In the genomic region with DNA sequence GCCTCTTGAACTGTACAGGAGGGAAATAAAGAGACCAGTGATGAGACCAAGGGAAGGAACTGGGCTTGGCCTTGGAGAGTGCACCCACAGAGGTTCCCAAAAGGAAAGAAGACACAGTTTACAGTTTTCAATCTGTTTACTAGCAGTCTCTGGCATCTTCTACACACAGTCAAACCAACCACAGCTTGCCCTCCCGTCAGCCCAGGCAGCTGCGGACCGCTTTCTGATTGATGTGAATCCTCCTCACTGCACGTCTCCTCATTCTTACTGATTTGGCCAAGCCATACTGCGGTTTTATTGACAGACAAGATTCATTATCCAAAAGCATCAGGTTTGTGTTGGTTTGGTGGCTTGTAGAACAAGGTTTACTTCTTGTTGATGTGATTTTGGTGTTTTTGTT, we compare ENCODE assay signal across 14 cellular contexts.
DNase-seq lines count a peak whose midpoint lies in the region; ATAC-seq and TF ChIP-seq lines count a peak whose summit lies in the region.
"Had no signal": no experiment of that assay in that cellular context is flagged by ENCODE, and none has a peak within 500 bp of the region (broad histone marks: within the 10 kb centered on the region; RNA-seq: fewer than 3 reads in every experiment).

No MANE protein-coding gene starts in this region.

- no peak overlapping the region for H3K18ac ChIP-seq in mesendoderm (ENCODE audit: low read length)

- H3K79me1 ChIP-seq in mesendoderm (ENCODE audit: low read length): no peaks in the 10 kb centered on the region

- H3K23ac ChIP-seq in mesendoderm (ENCODE audit: low read length): no peak overlapping the region

- H3K9me3 Mint-ChIP-seq in activated naive CD4-positive, alpha-beta T cell treated with anti-CD3 and anti-CD28 coated beads, Interleukin-2, amount 50 U/mL, for 72 hours: peaks cover 0 to 21% of the 10 kb centered on the region in 2 donors

- TF ChIP-seq POLR2A in heart left ventricle (IDR thresholded peaks at IDR 0.05): no peak

- 95 to 99% (median 97%) methylated on average over 5 of the region's 5 CpGs for WGBS in heart left ventricle, 4 donors
- no CpG with 5 or more reads among the region's 5 CpGs for WGBS in mesendoderm (ENCODE audit: extremely low coverage, insufficient coverage, low lambda C conversion rate)

- DNase-seq in right atrium auricular region (ENCODE audit: low spot score): peak; percentile 32
- DNase-seq in heart left ventricle: no peak
- no peak for DNase-seq in T-helper 17 cell
- no peak for DNase-seq in mesendoderm
- no peak for DNase-seq in NCI-H1694 (lab: John Stamatoyannopoulos, UW)
- no peak for DNase-seq in DMS79 treated with DMSO at 0.1 percent for 48 hours (lab: John Stamatoyannopoulos, UW)
- DNase-seq in SHP77 treated with DMSO at 0.1 percent for 48 hours (lab: John Stamatoyannopoulos, UW): no peak
- DNase-seq in activated naive CD4-positive, alpha-beta T cell treated with anti-CD3 and anti-CD28 coated beads, Interleukin-2, amount 50 U/mL, for 72 hours (ENCODE audit: low spot score in 2 of 2): no peak
- DNase-seq: H7, NCI-H1417, NCI-H187 treated with DMSO at 0.1 percent for 48 hours, NCI-H526, Peyer's patch had no signal

- H3K36me3 ChIP-seq in right atrium auricular region (no peaks in the 10 kb centered on the region), heart left ventricle (no peaks in the 10 kb centered on the region), mesendoderm (ENCODE audit: control insufficient read depth, insufficient read depth, low read length) (no peaks in the 10 kb centered on the region)
- H3K36me3 ChIP-seq: Peyer's patch had no signal

- peak overlapping the region; percentile 96 for H3K27ac Mint-ChIP-seq in T-helper 17 cell
- H3K27ac Mint-ChIP-seq in activated naive CD4-positive, alpha-beta T cell treated with anti-CD3 and anti-CD28 coated beads, Interleukin-2, amount 50 U/mL, for 72 hours: no peak overlapping the region

- no peak overlapping the region for H2BK5ac ChIP-seq in mesendoderm (ENCODE audit: low read length)

- H3K4me1 Mint-ChIP-seq in T-helper 17 cell: peaks cover 21% of the 10 kb centered on the region

- no peak overlapping the region for H4K8ac ChIP-seq in mesendoderm (ENCODE audit: low read depth, low read length)

- ATAC-seq in heart left ventricle (no peak), T-helper 17 cell (no peak)
- no peak for ATAC-seq in activated naive CD4-positive, alpha-beta T cell treated with anti-CD3 and anti-CD28 coated beads, Interleukin-2, amount 50 U/mL, for 72 hours

- H2BK120ac ChIP-seq in mesendoderm (ENCODE audit: low read depth, low read length): no peak overlapping the region

- H3K79me2 ChIP-seq in mesendoderm (ENCODE audit: control insufficient read depth, insufficient read depth, low read length): no peaks in the 10 kb centered on the region

- H2BK15ac ChIP-seq in mesendoderm (replicated peaks; ENCODE audit: low read depth): no peak overlapping the region

- H3K27me3 ChIP-seq in right atrium auricular region (no peaks in the 10 kb centered on the region), heart left ventricle (no peaks in the 10 kb centered on the region), mesendoderm (ENCODE audit: insufficient read depth, low read length, poor library complexity) (no peaks in the 10 kb centered on the region)
- H3K27me3 ChIP-seq: Peyer's patch had no signal

- intact Hi-C loops in heart left ventricle (cut with DNase I): loop anchor here in 1 of 10 donors (10.0 kb wide), 1 partner anchor 505 kb away; no protein-coding TSS in a partner anchor

- no peak overlapping the region for H4K5ac ChIP-seq in mesendoderm (ENCODE audit: low read length)

- no peaks in the 10 kb centered on the region for H3K27me3 Mint-ChIP-seq in T-helper 17 cell

- H3K56ac ChIP-seq in mesendoderm (ENCODE audit: low read length): no peak overlapping the region

- H3K4me1 ChIP-seq in right atrium auricular region (peaks cover 0 to 22% of the 10 kb centered on the region in 2 donors), heart left ventricle (peaks cover 0 to 19% (median 8%) of the 10 kb centered on the region in 12 donors), mesendoderm (ENCODE audit: control insufficient read depth, low read depth, low read length) (peaks cover 5% of the 10 kb centered on the region)

- H3K27ac ChIP-seq in right atrium auricular region (no peak overlapping the region), heart left ventricle (no peak overlapping the region), mesendoderm (ENCODE audit: low read depth, low read length) (no peak overlapping the region)
- H3K27ac ChIP-seq: KMS-11, Peyer's patch had no signal

- TF ChIP-seq CTCF in right atrium auricular region (IDR thresholded peaks at IDR 0.05) (no peak), heart left ventricle (IDR thresholded peaks at IDR 0.05) (no peak)

- H3K9me3 ChIP-seq in right atrium auricular region (no peaks in the 10 kb centered on the region), heart left ventricle (no peaks in the 10 kb centered on the region), T-helper 17 cell (ENCODE audit: control insufficient read depth, low read length, poor library complexity, severe bottlenecking) (peaks cover 3% of the 10 kb centered on the region)
- H3K9me3 ChIP-seq: Peyer's patch had no signal

- H3K9ac ChIP-seq in mesendoderm (ENCODE audit: low read length): no peak overlapping the region
- H3K9ac ChIP-seq: KMS-11 had no signal

- H2AK5ac ChIP-seq in mesendoderm (ENCODE audit: low read length): peak overlapping the region; percentile 54

- H3K4ac ChIP-seq in mesendoderm (ENCODE audit: low read depth, low read length): no peak overlapping the region

- H3K36me3 Mint-ChIP-seq in T-helper 17 cell (ENCODE audit: low read depth): no peaks in the 10 kb centered on the region
- H3K36me3 Mint-ChIP-seq in activated naive CD4-positive, alpha-beta T cell treated with anti-CD3 and anti-CD28 coated beads, Interleukin-2, amount 50 U/mL, for 72 hours: peaks cover 11 to 27% of the 10 kb centered on the region in 2 donors

- H3K4me3 ChIP-seq in right atrium auricular region (no peak overlapping the region), heart left ventricle (no peak overlapping the region), mesendoderm (ENCODE audit: low read length) (no peak overlapping the region)
- H3K4me3 ChIP-seq: Peyer's patch had no signal

- no peak overlapping the region for H3K4me2 ChIP-seq in mesendoderm (ENCODE audit: low read length)
- H3K4me2 ChIP-seq: KMS-11 had no signal

- H3K4me3 Mint-ChIP-seq in T-helper 17 cell: no peak overlapping the region
